In genomic region chr1:1954831-1955441, GRCh38 we compare ENCODE assay signal across 12 cellular contexts. TPM values are rescaled to one million over a fixed set of nuclear protein-coding genes. Genes with fewer than 3 reads are reported as not detected.
A peak's percentile ranks its signal among the peaks of the same experiment; 100 is the strongest.
DNase-seq lines count a peak whose midpoint lies in the region; ATAC-seq and TF ChIP-seq lines count a peak whose summit lies in the region.
"Had no signal": no experiment of that assay in that cellular context is flagged by ENCODE, and none has a peak within 500 bp of the region (broad histone marks: within the 10 kb centered on the region; RNA-seq: fewer than 3 reads in every experiment).

No MANE protein-coding gene starts in this region.

- peak overlapping the region in 1 of 5 donors; percentile 35 for H3K4me3 Mint-ChIP-seq in immature natural killer cell

- H3K9me3 ChIP-seq in AG04450 (ENCODE audit: control insufficient read depth, insufficient read depth, low read length) = peaks cover 5% of the 10 kb centered on the region
- H3K9me3 ChIP-seq in DND-41 (ENCODE audit: insufficient read depth, low read length, severe bottlenecking) = no peaks in the 10 kb centered on the region
- no peaks in the 10 kb centered on the region for H3K9me3 ChIP-seq in tibial artery
- H3K9me3 ChIP-seq: upper lobe of left lung had no signal

- H3K4me3 ChIP-seq in AG04450 (ENCODE audit: low read depth, low read length) (no peak overlapping the region), DND-41 (ENCODE audit: low read depth in 1 of 2, low read length in 2 of 2) (no peak overlapping the region), tibial artery (no peak overlapping the region)
- H3K4me3 ChIP-seq: upper lobe of left lung had no signal

- H3K27me3 ChIP-seq in AG04450 (ENCODE audit: control insufficient read depth, insufficient read depth, low read length) (peaks cover 17% of the 10 kb centered on the region), DND-41 (ENCODE audit: insufficient read depth, low read length, poor library complexity) (no peaks in the 10 kb centered on the region), tibial artery (peaks cover 0 to 66% of the 10 kb centered on the region in 2 donors)
- H3K27me3 ChIP-seq: upper lobe of left lung had no signal

- no peak overlapping the region for H2AFZ ChIP-seq in DND-41 (ENCODE audit: low read depth, low read length)

- H3K27ac Mint-ChIP-seq in immature natural killer cell = peak overlapping the region in 5 of 6 donors; percentile 45 to 86 (median 71)

- DNase-seq in AG04450 (ENCODE audit: low read depth, low spot score) = no peak
- DNase-seq in DND-41 = no peak
- no peak for DNase-seq in RWPE1 (ENCODE audit: low spot score)
- DNase-seq in immature natural killer cell = peak in 2 of 3 donors; percentile 10 to 17
- no peak for DNase-seq in tibial artery
- no peak for DNase-seq in cerebellar cortex (ENCODE audit: low spot score)
- DNase-seq: KG1, mammary epithelial cell, NCI-H2171 treated with DMSO at 0.1 percent for 48 hours, RPMI8226 had no signal

- TF ChIP-seq CTCF in AG04450 (IDR thresholded peaks at IDR 0.05; ENCODE audit: low read depth, low read length) (peak; percentile 30; the same call in 1 of the 2 replicates), DND-41 (IDR thresholded peaks at IDR 0.05; ENCODE audit: borderline replicate concordance, extremely low read depth, low read length, poor library complexity, severe bottlenecking) (peak; percentile 35), RWPE1 (conservative IDR thresholded peaks at IDR 0.05; ENCODE audit: low read depth) (peak; percentile 35), tibial artery (IDR thresholded peaks at IDR 0.05) (no peak)

- peaks cover 2 to 9% (median 6%) of the 10 kb centered on the region in 3 donors for H3K27me3 Mint-ChIP-seq in immature natural killer cell (ENCODE audit: low read depth in 3 of 3)

- CTCF ChIA-PET in AG04450 (lab: Charles Lee) (interaction anchor here (0.8 to 1.1 kb wide), 2 partner anchors 90 to 92 kb away, joined by 3 to 4 read pairs; no protein-coding TSS in a partner anchor), RWPE1 (lab: Yijun Ruan, JAX) (interaction anchor here (0.7 to 2.1 kb wide), 5 partner anchors 10 to 90 kb away, joined by 3 to 15 read pairs (median 4); no protein-coding TSS in a partner anchor)

- intact Hi-C loops in tibial artery (cut with DNase I; ENCODE audit: low total_unique reads) = loop anchor here (5.0 kb wide), 1 partner anchor 87 kb away; no protein-coding TSS in a partner anchor

- peaks cover 0 to 4% of the 10 kb centered on the region in 2 donors for H3K4me1 Mint-ChIP-seq in immature natural killer cell

- H3K9ac ChIP-seq in DND-41 (ENCODE audit: low read depth, low read length) = no peak overlapping the region

- peaks cover 0 to 2% (median 0%) of the 10 kb centered on the region in 6 donors for H3K9me3 Mint-ChIP-seq in immature natural killer cell

- ATAC-seq in DND-41 (ENCODE audit: insufficient read depth, low read depth) = peak; percentile 27; the same call in 1 of the 3 replicates
- no peak for ATAC-seq in HG02678 (IDR thresholded peaks at IDR 0.05; ENCODE audit: unreplicated experiment)

- H4K20me1 ChIP-seq in DND-41 (ENCODE audit: insufficient read depth, low read length) = peaks cover 3% of the 10 kb centered on the region; the same call in 1 of the 2 replicates

- H3K27ac ChIP-seq in AG04450 (ENCODE audit: low read depth, low read length) (no peak overlapping the region), DND-41 (ENCODE audit: low read length) (no peak overlapping the region), RWPE1 (no peak overlapping the region), tibial artery (no peak overlapping the region)
- H3K27ac ChIP-seq: upper lobe of left lung had no signal

- H3K4me1 ChIP-seq in DND-41 (ENCODE audit: insufficient read depth, low read length) (no peaks in the 10 kb centered on the region), tibial artery (peaks cover 0 to 7% (median 3%) of the 10 kb centered on the region in 4 donors)

- H3K36me3 Mint-ChIP-seq in immature natural killer cell = no peaks in the 10 kb centered on the region

- H3K36me3 ChIP-seq in DND-41 (ENCODE audit: insufficient read depth, low read length) (no peaks in the 10 kb centered on the region), tibial artery (no peaks in the 10 kb centered on the region)
- H3K36me3 ChIP-seq: upper lobe of left lung had no signal

- POLR2A ChIA-PET in AG04450 (lab: Yijun Ruan, JAX) = no interaction called here
- POLR2A ChIA-PET in RWPE1 (lab: Yijun Ruan, JAX; ENCODE audit: low non-redundant PET) = no interaction called here

- H3K79me2 ChIP-seq in DND-41 (ENCODE audit: insufficient read depth, low read length) = no peaks in the 10 kb centered on the region

- no peak overlapping the region for H3K4me2 ChIP-seq in DND-41 (ENCODE audit: insufficient read depth, low read length)

RNA-seq across cellular contexts. Expression of gene TMEM52, which starts 35.9 kb away (rescaled TPM):
- 0.30 and 0.53 TPM in 2 replicates for polyA plus RNA-seq in AG04450 (2011; rRNA removed)
- polyA minus RNA-seq in AG04450 (2011; rRNA and poly(A)+ RNA removed) = 0.23 and 0.48 TPM in 2 replicates
- polyA plus RNA-seq in immature natural killer cell = under 1 TPM in 1 of 3 donors, not detected in 2; 0.18 TPM

RNA-seq across cellular contexts. Expression of gene CALML6, which starts 39.9 kb away (rescaled TPM):
- polyA plus RNA-seq in AG04450 (2011; rRNA removed) = 0.21 TPM in 2 replicates
- 0.30 TPM in 1 of 2 replicates, not detected in the other for polyA minus RNA-seq in AG04450 (2011; rRNA and poly(A)+ RNA removed)
- not detected for polyA plus RNA-seq in immature natural killer cell

RNA-seq across cellular contexts. Expression of gene CFAP74, which starts 48.6 kb away (rescaled TPM):
- polyA plus RNA-seq in AG04450 (2011; rRNA removed) = not detected in 2 replicates
- polyA minus RNA-seq in AG04450 (2011; rRNA and poly(A)+ RNA removed) = 0.05 TPM in 1 of 2 replicates, not detected in the other
- polyA plus RNA-seq in immature natural killer cell = not detected
- polyA plus RNA-seq: mammary epithelial cell had no signal

Comparison
In these comparisons a context has a peak if more than half of its experiments do, and no peak if none do; other contexts are left out.
1. DNase-seq: peak in immature natural killer cell (2 of 3); none in AG04450 (single experiment), DND-41 (single experiment), RWPE1 (single experiment), tibial artery (0 of 2) and cerebellar cortex (single experiment).
2. CTCF ChIP-seq: peak in AG04450 (single experiment), DND-41 (single experiment) and RWPE1 (single experiment); none in tibial artery (0 of 2).